ENCODE assay signal across 1 cellular context in the genomic region with DNA sequence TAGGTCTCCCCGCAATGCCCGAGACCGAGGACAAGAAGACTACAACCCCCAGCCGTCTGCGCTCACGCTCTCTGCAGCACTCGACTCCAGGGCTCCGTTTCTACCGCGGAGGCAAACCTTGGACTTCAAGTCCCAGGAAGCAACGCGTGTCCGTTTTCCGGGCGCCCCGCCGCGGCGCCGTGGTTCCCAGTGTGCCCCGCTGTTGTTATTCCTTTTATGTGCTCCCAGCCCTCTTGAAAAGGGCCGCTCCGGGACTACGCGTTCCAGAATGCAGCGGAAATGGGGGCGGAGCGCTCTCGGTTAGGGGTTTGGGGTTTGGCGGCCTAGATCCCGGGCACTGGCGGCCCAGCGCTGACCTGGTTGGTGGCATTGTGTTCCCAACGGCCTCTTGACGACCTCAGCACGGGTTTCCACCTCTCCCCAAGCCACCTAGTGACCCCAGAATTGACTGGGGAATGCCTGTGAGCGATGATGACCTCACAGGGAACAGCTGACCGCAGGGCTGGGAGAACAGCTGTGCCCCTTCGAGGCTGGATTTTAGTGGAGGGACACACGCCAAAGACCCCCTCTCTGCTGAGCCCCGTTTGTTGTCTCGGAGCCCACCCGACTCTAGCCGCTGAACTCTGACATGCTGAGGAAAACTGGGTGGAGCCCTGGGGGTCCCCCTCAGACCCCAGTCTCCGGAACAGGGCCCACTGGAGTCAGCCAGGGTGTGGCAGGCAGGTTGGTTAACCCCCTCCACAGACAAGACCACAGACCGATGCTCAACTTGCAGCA.
TF ChIP-seq lines count a peak whose summit lies in the region.

No MANE protein-coding gene starts in this region.

TF ChIP-seq in K562, 482 proteins besides CTCF, POLR2A, EP300 and RAD21 (continues in another document):
- TF ChIP-seq KDM5B (IDR thresholded peaks at IDR 0.05; ENCODE audit: insufficient replicate concordance, low read depth, low read length): peak; percentile 84
- TF ChIP-seq ESRRB (CRISPR knock-in tag; IDR thresholded peaks at IDR 0.05; ENCODE audit: borderline replicate concordance): no peak
- TF ChIP-seq, protein P1, sequence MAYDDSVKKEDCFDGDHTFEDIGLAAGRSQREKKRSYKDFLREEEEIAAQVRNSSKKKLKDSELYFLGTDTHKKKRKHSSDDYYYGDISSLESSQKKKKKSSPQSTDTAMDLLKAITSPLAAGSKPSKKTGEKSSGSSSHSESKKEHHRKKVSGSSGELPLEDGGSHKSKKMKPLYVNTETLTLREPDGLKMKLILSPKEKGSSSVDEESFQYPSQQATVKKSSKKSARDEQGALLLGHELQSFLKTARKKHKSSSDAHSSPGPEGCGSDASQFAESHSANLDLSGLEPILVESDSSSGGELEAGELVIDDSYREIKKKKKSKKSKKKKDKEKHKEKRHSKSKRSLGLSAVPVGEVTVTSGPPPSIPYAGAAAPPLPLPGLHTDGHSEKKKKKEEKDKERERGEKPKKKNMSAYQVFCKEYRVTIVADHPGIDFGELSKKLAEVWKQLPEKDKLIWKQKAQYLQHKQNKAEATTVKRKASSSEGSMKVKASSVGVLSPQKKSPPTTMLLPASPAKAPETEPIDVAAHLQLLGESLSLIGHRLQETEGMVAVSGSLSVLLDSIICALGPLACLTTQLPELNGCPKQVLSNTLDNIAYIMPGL (CRISPR knock-in tag; IDR thresholded peaks at IDR 0.05): 0 out of 2 replicates have a peak, but pooled peaks have one; percentile 74
- TF ChIP-seq GABPA (tag; conservative IDR thresholded peaks at IDR 0.05; ENCODE audit: low read depth): no peak
- no peak for TF ChIP-seq BRD4 (IDR thresholded peaks at IDR 0.05)
- no peak for TF ChIP-seq ZNF717 (CRISPR knock-in tag; IDR thresholded peaks at IDR 0.05)
- TF ChIP-seq, protein P2, sequence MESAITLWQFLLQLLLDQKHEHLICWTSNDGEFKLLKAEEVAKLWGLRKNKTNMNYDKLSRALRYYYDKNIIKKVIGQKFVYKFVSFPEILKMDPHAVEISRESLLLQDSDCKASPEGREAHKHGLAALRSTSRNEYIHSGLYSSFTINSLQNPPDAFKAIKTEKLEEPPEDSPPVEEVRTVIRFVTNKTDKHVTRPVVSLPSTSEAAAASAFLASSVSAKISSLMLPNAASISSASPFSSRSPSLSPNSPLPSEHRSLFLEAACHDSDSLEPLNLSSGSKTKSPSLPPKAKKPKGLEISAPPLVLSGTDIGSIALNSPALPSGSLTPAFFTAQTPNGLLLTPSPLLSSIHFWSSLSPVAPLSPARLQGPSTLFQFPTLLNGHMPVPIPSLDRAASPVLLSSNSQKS (CRISPR knock-in tag; IDR thresholded peaks at IDR 0.05): no peak
- TF ChIP-seq TEAD4 (IDR thresholded peaks at IDR 0.05; ENCODE audit: low read length): 0 out of 2 replicates have a peak, but pooled peaks have one; percentile 14
- no peak for TF ChIP-seq TEAD4 (CRISPR knock-in tag; IDR thresholded peaks at IDR 0.05; ENCODE audit: borderline replicate concordance)
- TF ChIP-seq SIN3B (IDR thresholded peaks at IDR 0.05; ENCODE audit: low read depth): no peak
- TF ChIP-seq, protein P3, sequence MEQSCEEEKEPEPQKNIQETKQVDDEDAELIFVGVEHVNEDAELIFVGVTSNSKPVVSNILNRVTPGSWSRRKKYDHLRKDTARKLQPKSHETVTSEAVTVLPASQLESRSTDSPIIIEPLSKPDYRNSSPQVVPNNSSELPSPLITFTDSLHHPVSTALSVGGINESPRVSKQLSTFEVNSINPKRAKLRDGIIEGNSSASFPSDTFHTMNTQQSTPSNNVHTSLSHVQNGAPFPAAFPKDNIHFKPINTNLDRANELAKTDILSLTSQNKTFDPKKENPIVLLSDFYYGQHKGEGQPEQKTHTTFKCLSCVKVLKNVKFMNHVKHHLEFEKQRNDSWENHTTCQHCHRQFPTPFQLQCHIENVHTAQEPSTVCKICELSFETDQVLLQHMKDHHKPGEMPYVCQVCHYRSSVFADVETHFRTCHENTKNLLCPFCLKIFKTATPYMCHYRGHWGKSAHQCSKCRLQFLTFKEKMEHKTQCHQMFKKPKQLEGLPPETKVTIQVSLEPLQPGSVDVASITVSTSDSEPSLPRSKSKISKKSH (CRISPR knock-in tag; IDR thresholded peaks at IDR 0.05): no peak
- no peak for TF ChIP-seq SRSF9 (IDR thresholded peaks at IDR 0.05; ENCODE audit: borderline replicate concordance, low read depth, low read length)
- no peak for TF ChIP-seq MCM7 (IDR thresholded peaks at IDR 0.05)
- TF ChIP-seq, protein P4, sequence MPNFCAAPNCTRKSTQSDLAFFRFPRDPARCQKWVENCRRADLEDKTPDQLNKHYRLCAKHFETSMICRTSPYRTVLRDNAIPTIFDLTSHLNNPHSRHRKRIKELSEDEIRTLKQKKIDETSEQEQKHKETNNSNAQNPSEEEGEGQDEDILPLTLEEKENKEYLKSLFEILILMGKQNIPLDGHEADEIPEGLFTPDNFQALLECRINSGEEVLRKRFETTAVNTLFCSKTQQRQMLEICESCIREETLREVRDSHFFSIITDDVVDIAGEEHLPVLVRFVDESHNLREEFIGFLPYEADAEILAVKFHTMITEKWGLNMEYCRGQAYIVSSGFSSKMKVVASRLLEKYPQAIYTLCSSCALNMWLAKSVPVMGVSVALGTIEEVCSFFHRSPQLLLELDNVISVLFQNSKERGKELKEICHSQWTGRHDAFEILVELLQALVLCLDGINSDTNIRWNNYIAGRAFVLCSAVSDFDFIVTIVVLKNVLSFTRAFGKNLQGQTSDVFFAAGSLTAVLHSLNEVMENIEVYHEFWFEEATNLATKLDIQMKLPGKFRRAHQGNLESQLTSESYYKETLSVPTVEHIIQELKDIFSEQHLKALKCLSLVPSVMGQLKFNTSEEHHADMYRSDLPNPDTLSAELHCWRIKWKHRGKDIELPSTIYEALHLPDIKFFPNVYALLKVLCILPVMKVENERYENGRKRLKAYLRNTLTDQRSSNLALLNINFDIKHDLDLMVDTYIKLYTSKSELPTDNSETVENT (CRISPR knock-in tag; IDR thresholded peaks at IDR 0.05): peak; percentile 75; the same call in 1 of the 2 replicates
- TF ChIP-seq HEY1 (CRISPR knock-in tag; IDR thresholded peaks at IDR 0.05; ENCODE audit: borderline replicate concordance): peak; percentile 69; the same call in 1 of the 2 replicates
- TF ChIP-seq ZSCAN32 (CRISPR knock-in tag; IDR thresholded peaks at IDR 0.05): no peak
- TF ChIP-seq, protein P5, sequence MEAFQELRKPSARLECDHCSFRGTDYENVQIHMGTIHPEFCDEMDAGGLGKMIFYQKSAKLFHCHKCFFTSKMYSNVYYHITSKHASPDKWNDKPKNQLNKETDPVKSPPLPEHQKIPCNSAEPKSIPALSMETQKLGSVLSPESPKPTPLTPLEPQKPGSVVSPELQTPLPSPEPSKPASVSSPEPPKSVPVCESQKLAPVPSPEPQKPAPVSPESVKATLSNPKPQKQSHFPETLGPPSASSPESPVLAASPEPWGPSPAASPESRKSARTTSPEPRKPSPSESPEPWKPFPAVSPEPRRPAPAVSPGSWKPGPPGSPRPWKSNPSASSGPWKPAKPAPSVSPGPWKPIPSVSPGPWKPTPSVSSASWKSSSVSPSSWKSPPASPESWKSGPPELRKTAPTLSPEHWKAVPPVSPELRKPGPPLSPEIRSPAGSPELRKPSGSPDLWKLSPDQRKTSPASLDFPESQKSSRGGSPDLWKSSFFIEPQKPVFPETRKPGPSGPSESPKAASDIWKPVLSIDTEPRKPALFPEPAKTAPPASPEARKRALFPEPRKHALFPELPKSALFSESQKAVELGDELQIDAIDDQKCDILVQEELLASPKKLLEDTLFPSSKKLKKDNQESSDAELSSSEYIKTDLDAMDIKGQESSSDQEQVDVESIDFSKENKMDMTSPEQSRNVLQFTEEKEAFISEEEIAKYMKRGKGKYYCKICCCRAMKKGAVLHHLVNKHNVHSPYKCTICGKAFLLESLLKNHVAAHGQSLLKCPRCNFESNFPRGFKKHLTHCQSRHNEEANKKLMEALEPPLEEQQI (IDR thresholded peaks at IDR 0.05): no peak
- 0 out of 2 replicates have a peak, but pooled peaks have one; percentile 21 for TF ChIP-seq MXI1 (IDR thresholded peaks at IDR 0.05; ENCODE audit: low read depth, low read length)
- TF ChIP-seq MAZ (CRISPR knock-in tag; conservative IDR thresholded peaks at IDR 0.05 in 1 of 2, IDR thresholded peaks at IDR 0.05 in 1 of 2): peak; percentile 83 to 97
- TF ChIP-seq, protein P6, sequence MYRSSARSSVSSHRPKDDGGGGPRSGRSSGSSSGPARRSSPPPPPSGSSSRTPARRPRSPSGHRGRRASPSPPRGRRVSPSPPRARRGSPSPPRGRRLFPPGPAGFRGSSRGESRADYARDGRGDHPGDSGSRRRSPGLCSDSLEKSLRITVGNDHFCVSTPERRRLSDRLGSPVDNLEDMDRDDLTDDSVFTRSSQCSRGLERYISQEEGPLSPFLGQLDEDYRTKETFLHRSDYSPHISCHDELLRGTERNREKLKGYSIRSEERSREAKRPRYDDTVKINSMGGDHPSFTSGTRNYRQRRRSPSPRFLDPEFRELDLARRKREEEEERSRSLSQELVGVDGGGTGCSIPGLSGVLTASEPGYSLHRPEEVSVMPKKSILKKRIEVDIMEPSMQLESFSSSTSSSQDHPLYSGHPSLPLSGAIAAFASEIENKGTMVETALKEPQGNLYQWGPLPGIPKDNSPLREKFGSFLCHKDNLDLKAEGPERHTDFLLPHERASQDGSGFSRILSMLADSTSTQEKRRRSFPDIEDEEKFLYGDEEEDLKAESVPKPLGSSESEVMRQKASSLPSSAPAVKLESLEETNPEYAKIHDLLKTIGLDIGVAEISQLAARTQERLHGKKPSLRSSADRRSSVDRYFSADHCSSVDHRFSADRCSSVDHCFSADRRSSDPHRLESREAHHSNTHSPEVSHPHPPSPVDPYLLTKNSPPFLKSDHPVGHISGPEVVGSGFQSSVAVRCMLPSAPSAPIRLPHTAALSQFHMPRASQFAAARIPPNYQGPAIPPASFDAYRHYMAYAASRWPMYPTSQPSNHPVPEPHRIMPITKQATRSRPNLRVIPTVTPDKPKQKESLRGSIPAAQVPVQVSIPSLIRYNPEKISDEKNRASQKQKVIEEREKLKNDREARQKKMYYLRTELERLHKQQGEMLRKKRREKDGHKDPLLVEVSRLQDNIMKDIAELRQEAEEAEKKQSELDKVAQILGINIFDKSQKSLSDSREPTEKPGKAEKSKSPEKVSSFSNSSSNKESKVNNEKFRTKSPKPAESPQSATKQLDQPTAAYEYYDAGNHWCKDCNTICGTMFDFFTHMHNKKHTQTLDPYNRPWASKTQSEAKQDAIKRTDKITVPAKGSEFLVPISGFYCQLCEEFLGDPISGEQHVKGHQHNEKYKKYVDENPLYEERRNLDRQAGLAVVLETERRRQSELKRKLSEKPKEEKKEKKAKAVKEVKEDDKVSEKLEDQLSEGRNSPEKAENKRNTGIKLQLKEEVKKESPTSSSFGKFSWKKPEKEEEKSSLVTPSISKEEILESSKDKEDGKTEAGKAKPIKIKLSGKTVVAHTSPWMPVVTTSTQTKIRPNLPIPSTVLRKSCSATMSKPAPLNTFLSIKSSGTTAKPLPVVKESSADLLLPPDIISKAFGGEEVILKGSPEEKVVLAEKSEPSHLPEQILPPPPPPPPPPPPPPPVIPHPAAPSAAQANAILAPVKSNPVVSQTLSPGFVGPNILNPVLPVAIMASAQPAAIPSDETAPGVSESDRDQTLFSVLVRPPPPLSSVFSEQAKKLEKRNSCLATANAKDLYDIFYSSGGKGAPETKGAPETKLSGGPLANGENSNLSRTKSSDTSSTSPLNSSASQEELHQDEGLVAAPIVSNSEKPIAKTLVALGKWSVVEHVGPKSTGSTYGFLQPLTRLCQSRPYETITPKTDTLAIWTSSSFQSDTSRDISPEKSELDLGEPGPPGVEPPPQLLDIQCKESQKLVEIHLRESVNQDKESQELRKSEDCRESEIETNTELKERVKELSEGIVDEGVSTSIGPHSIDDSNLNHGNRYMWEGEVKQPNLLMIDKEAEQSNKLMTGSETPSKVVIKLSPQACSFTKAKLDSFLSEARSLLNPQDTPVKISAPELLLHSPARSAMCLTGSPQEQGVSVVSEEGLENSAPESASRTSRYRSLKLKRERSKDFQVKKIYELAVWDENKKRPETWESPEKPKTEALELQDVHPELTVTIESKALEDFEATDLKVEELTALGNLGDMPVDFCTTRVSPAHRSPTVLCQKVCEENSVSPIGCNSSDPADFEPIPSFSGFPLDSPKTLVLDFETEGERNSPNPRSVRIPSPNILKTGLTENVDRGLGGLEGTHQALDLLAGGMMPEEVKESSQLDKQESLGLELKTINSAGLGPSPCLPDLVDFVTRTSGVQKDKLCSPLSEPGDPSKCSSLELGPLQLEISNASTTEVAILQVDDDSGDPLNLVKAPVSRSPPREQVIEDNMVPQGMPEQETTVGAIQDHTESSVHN (IDR thresholded peaks at IDR 0.05; ENCODE audit: borderline replicate concordance in 1 of 2, low read depth in 1 of 2): peak in 1 of 2 experiments; percentile 94; a peak in 2 of 4 replicates
- no peak for TF ChIP-seq POLR2H (tag; IDR thresholded peaks at IDR 0.05; ENCODE audit: low read depth)
- TF ChIP-seq CBX2 (IDR thresholded peaks at IDR 0.05; ENCODE audit: insufficient read depth, low read length, poor library complexity, severe bottlenecking): no peak
- TF ChIP-seq, protein P7, sequence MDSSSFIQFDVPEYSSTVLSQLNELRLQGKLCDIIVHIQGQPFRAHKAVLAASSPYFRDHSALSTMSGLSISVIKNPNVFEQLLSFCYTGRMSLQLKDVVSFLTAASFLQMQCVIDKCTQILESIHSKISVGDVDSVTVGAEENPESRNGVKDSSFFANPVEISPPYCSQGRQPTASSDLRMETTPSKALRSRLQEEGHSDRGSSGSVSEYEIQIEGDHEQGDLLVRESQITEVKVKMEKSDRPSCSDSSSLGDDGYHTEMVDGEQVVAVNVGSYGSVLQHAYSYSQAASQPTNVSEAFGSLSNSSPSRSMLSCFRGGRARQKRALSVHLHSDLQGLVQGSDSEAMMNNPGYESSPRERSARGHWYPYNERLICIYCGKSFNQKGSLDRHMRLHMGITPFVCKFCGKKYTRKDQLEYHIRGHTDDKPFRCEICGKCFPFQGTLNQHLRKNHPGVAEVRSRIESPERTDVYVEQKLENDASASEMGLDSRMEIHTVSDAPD (CRISPR knock-in tag; IDR thresholded peaks at IDR 0.05): no peak
- no peak for TF ChIP-seq ZNF184 (CRISPR knock-in tag; IDR thresholded peaks at IDR 0.05)
- TF ChIP-seq, protein P8, sequence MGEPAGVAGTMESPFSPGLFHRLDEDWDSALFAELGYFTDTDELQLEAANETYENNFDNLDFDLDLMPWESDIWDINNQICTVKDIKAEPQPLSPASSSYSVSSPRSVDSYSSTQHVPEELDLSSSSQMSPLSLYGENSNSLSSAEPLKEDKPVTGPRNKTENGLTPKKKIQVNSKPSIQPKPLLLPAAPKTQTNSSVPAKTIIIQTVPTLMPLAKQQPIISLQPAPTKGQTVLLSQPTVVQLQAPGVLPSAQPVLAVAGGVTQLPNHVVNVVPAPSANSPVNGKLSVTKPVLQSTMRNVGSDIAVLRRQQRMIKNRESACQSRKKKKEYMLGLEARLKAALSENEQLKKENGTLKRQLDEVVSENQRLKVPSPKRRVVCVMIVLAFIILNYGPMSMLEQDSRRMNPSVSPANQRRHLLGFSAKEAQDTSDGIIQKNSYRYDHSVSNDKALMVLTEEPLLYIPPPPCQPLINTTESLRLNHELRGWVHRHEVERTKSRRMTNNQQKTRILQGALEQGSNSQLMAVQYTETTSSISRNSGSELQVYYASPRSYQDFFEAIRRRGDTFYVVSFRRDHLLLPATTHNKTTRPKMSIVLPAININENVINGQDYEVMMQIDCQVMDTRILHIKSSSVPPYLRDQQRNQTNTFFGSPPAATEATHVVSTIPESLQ (CRISPR knock-in tag; IDR thresholded peaks at IDR 0.05): no peak; the same call in 1 of the 2 replicates
- TF ChIP-seq CSDE1 (IDR thresholded peaks at IDR 0.05): no peak
- no peak for TF ChIP-seq HMG20A (CRISPR knock-in tag; conservative IDR thresholded peaks at IDR 0.05)
- no peak for TF ChIP-seq C11orf30 (IDR thresholded peaks at IDR 0.05; ENCODE audit: low read depth)
